In the genomic region with DNA sequence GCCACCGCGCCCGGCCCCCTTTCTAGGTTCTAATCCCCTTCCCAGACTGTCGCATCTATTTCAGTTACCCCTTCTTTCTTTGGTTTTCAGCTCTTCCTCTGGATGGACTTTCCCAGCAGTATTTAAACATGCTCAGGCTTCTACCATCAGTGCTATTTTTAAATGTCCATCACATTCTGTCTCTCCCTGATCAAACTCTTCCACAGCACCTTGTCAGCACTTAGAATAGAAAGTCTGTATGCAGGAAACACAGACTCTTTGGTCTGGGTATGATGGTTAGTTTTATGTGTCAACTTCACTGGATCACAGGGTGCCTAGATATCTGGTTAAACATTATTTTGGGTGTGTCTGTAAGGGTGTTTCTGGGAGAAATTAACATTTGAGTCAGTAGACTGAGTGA, we compare ENCODE assay signal across 18 cellular contexts.
DNase-seq lines count a peak whose midpoint lies in the region; ATAC-seq and TF ChIP-seq lines count a peak whose summit lies in the region.
"Had no signal": no experiment of that assay in that cellular context is flagged by ENCODE, and none has a peak within 500 bp of the region (broad histone marks: within the 10 kb centered on the region; RNA-seq: fewer than 3 reads in every experiment).

No MANE protein-coding gene starts in this region.

- H3K27ac ChIP-seq in heart left ventricle (peak overlapping the region in 5 of 12 donors; percentile 34 to 75 (median 44)), heart right ventricle (peak overlapping the region in 5 of 10 donors; percentile 4 to 45 (median 37)), esophagus squamous epithelium (no peak overlapping the region)
- H3K27ac ChIP-seq: BLaER1 treated with 17β-estradiol and CSF1 and Interleukin-3, amounts not matched to agents 10 nM and 100 nM; C4-2B had no signal

- no peak for TF ChIP-seq POLR2A in heart left ventricle (IDR thresholded peaks at IDR 0.05)
- TF ChIP-seq POLR2A in esophagus squamous epithelium (IDR thresholded peaks at IDR 0.05), result no peak

- H3K4me1 ChIP-seq in heart left ventricle (peaks cover 0 to 15% (median 5%) of the 10 kb centered on the region in 12 donors), heart right ventricle (peaks cover 0 to 19% (median 4%) of the 10 kb centered on the region in 9 donors), esophagus squamous epithelium (no peaks in the 10 kb centered on the region)
- H3K4me1 ChIP-seq: BLaER1 treated with 17β-estradiol and CSF1 and Interleukin-3, amounts not matched to agents 10 nM and 100 nM; Caco-2 had no signal

- H3K9me3 ChIP-seq in heart left ventricle, result peaks cover 0 to 17% (median 0%) of the 10 kb centered on the region in 12 donors
- H3K9me3 ChIP-seq in heart right ventricle, result peaks cover 0 to 20% (median 0%) of the 10 kb centered on the region in 11 donors
- no peaks in the 10 kb centered on the region for H3K9me3 ChIP-seq in esophagus squamous epithelium
- H3K9me3 ChIP-seq: Caco-2 had no signal

- no peak for TF ChIP-seq CTCF in heart left ventricle (IDR thresholded peaks at IDR 0.05)
- no peak for TF ChIP-seq CTCF in heart right ventricle (IDR thresholded peaks at IDR 0.05)
- no peak for TF ChIP-seq CTCF in esophagus squamous epithelium (IDR thresholded peaks at IDR 0.05)

- intact Hi-C loops in Right ventricle myocardium superior (cut with DNase I), result no loop called here
- intact Hi-C loops in left cardiac atrium (cut with DNase I), result no loop called here
- intact Hi-C loops in heart left ventricle (cut with DNase I), result no loop called here
- intact Hi-C loops in cardiac septum (cut with DNase I), result no loop called here
- intact Hi-C loops in heart right ventricle (cut with DNase I), result no loop called here
- intact Hi-C loops in left ventricle myocardium superior (cut with micrococcal nuclease), result no loop called here
- intact Hi-C loops in esophagus squamous epithelium (cut with DNase I), result no loop called here

- H3K36me3 ChIP-seq in heart left ventricle (no peaks in the 10 kb centered on the region), heart right ventricle (no peaks in the 10 kb centered on the region), esophagus squamous epithelium (no peaks in the 10 kb centered on the region)
- H3K36me3 ChIP-seq: BLaER1 treated with 17β-estradiol and CSF1 and Interleukin-3, amounts not matched to agents 10 nM and 100 nM had no signal

- H3K27me3 ChIP-seq in heart left ventricle (no peaks in the 10 kb centered on the region), heart right ventricle (no peaks in the 10 kb centered on the region), esophagus squamous epithelium (no peaks in the 10 kb centered on the region)
- H3K27me3 ChIP-seq: BLaER1 treated with 17β-estradiol and CSF1 and Interleukin-3, amounts not matched to agents 10 nM and 100 nM had no signal

- H3K4me3 ChIP-seq in heart left ventricle (no peak overlapping the region), heart right ventricle (no peak overlapping the region), esophagus squamous epithelium (no peak overlapping the region)
- H3K4me3 ChIP-seq: BLaER1 treated with 17β-estradiol and CSF1 and Interleukin-3, amounts not matched to agents 10 nM and 100 nM had no signal

- DNase-seq in Right ventricle myocardium superior (no peak), left cardiac atrium (no peak), heart left ventricle (no peak), cardiac septum (ENCODE audit: low spot score) (no peak), heart right ventricle (no peak), left ventricle myocardium superior (no peak), esophagus squamous epithelium (lab: John Stamatoyannopoulos, UW) (no peak)
- DNase-seq: 8988T; ACHN; Caco-2; Calu3; CD4-positive, alpha-beta T cell; CD8-positive, alpha-beta T cell; DMS79 treated with DMSO at 0.1 percent for 48 hours; GF-D8 had no signal

- ATAC-seq in Right ventricle myocardium superior (ENCODE audit: poor library complexity) (peak; percentile 86), left cardiac atrium (no peak), heart left ventricle (peak; percentile 76 to 88 (median 86)), heart right ventricle (peak in 7 of 8 donors; percentile 55 to 91 (median 71)), left ventricle myocardium superior (peak; percentile 92), HG03108 (IDR thresholded peaks at IDR 0.05; ENCODE audit: unreplicated experiment) (no peak)
- ATAC-seq: CD8-positive, alpha-beta T cell had no signal

- 73 to 83% (median 83%) methylated on average over 4 of the region's 4 CpGs for WGBS in heart left ventricle, 4 donors
- 76 to 87% methylated on average over 4 of the region's 4 CpGs for WGBS in heart right ventricle, 2 donors
- WGBS in esophagus squamous epithelium, 2 donors, result 86 to 88% methylated on average over 4 of the region's 4 CpGs

Comparison
In these comparisons a context has a peak if more than half of its experiments do, and no peak if none do; other contexts are left out.
1. ATAC-seq: peak in Right ventricle myocardium superior (single experiment), heart left ventricle (4 of 4), heart right ventricle (7 of 8) and left ventricle myocardium superior (single experiment); none in left cardiac atrium (0 of 2) and HG03108 (single experiment).